ENCODE assay signal across 26 cellular contexts in genomic region chr10:124130198-124130597, GRCh38.
"Had no signal": no experiment of that assay in that cellular context is flagged by ENCODE, and none has a peak within 500 bp of the region (broad histone marks: within the 10 kb centered on the region; RNA-seq: fewer than 3 reads in every experiment).

No MANE protein-coding gene starts in this region.

- H3K4me3 ChIP-seq: left ventricle myocardium inferior, lung, neural progenitor cell, pancreas, prostate gland, skin epidermis, transverse colon, upper lobe of left lung, vagina had no signal

- H3K4me1 ChIP-seq: left ventricle myocardium inferior, pancreas, prostate gland, transverse colon, upper lobe of left lung, vagina had no signal

- H3K27me3 ChIP-seq: neural progenitor cell, pancreas, transverse colon, upper lobe of left lung, vagina had no signal

- H3K9ac ChIP-seq: neural progenitor cell had no signal

- H3K27ac ChIP-seq: left ventricle myocardium inferior, neural progenitor cell, pancreas, prostate gland, skin epidermis, transverse colon, upper lobe of left lung, vagina had no signal

- H3K4me3 Mint-ChIP-seq: immature natural killer cell; natural killer cell; nephron progenitor cell; stimulated activated naive CD8-positive, alpha-beta T cell treated with anti-CD3 and anti-CD28 coated beads, Interleukin-15, amount 100 ng/mL, for 72 hours had no signal

- H3K27ac Mint-ChIP-seq: immature natural killer cell; natural killer cell; stimulated activated naive CD8-positive, alpha-beta T cell treated with anti-CD3 and anti-CD28 coated beads, Interleukin-15, amount 100 ng/mL, for 72 hours had no signal

- H3K36me3 Mint-ChIP-seq: immature natural killer cell, mesothelial cell of epicardium, naive B cell, natural killer cell, neural progenitor cell had no signal

- H3K4me2 ChIP-seq: neural progenitor cell had no signal

- H3K9me3 Mint-ChIP-seq: immature natural killer cell; mesothelial cell of epicardium; naive B cell; natural killer cell; nephron progenitor cell; neural progenitor cell; stimulated activated naive CD8-positive, alpha-beta T cell treated with anti-CD3 and anti-CD28 coated beads, Interleukin-15, amount 100 ng/mL, for 72 hours had no signal

- H3K4me1 Mint-ChIP-seq: immature natural killer cell; natural killer cell; stimulated activated naive CD8-positive, alpha-beta T cell treated with anti-CD3 and anti-CD28 coated beads, Interleukin-15, amount 100 ng/mL, for 72 hours had no signal

- H3K27me3 Mint-ChIP-seq: naive B cell had no signal

- H2AFZ ChIP-seq: neural progenitor cell had no signal

- ATAC-seq: natural killer cell; right cardiac atrium; sciatic nerve; stimulated activated naive CD8-positive, alpha-beta T cell treated with anti-CD3 and anti-CD28 coated beads, Interleukin-15, amount 100 ng/mL, for 72 hours had no signal

- H3K36me3 ChIP-seq: left ventricle myocardium inferior, neural progenitor cell, pancreas, prostate gland, transverse colon, upper lobe of left lung, vagina had no signal

- H3K9me3 ChIP-seq: left ventricle myocardium inferior, pancreas, prostate gland, transverse colon, upper lobe of left lung, vagina had no signal

- DNase-seq: hypothalamus; immature natural killer cell; left ventricle myocardium inferior; mesendoderm; naive B cell; natural killer cell; nephron progenitor cell; pancreas; retina; right cardiac atrium; stimulated activated CD4-positive, alpha-beta T cell treated with anti-CD3 and anti-CD28 coated beads, Interleukin-12 subunit alpha, Interleukin-12 subunit beta, amount 100 ng/mL, for 4 hours; stimulated activated CD4-positive, alpha-beta T cell treated with anti-CD3 and anti-CD28 coated beads, Interleukin-15, amount 100 ng/mL, for 24 hours; stimulated activated CD4-positive, alpha-beta T cell treated with anti-CD3 and anti-CD28 coated beads, Interleukin-2, amount 100 ng/mL, for 24 hours; stimulated activated CD4-positive, alpha-beta T cell treated with anti-CD3 and anti-CD28 coated beads, Interleukin-4, amount 100 ng/mL, for 1 hour; stimulated activated naive CD4-positive, alpha-beta T cell treated with Interleukin-2 at 50 U/mL for 16 hours; stimulated activated naive CD8-positive, alpha-beta T cell treated with anti-CD3 and anti-CD28 coated beads, Interleukin-15, amount 100 ng/mL, for 72 hours; substantia nigra; transverse colon; upper lobe of left lung had no signal
